8 cellular contexts compared by ENCODE assay signal in the genomic region with DNA sequence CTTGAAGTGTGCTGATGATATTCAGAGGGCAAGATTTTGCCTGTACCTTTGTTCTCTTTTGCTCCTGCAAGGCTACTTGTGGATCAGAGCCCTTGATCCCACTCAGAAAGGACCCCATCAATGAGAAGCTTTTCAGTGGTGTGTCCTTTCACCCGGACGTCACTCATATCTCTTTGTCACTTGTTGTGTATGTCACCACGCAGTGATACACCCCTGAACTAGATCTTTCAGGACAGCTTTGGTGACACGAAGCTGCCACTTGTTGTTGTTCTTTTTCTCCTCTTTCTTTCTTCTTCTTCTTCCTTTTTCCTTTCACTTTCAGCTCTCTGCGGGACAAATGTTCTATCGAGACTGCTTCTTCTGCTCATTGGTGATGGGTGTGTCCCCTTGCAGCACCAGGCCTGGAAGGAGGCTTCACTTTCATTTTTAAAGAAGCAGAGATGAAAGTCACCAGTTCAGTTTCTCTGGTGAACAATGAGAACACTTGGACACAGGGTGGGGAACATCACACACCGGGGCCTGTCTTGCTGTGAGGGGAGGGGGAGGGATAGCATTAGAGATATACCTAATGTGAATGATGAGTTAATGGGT.
DNase-seq lines count a peak whose midpoint lies in the region; ATAC-seq and TF ChIP-seq lines count a peak whose summit lies in the region.

No MANE protein-coding gene starts in this region.

- H3K27me3 Mint-ChIP-seq in WTC11 (ENCODE audit: low read depth), result no peaks in the 10 kb centered on the region

- no peak overlapping the region for H2AFZ ChIP-seq in mammary epithelial cell (ENCODE audit: low read depth, low read length)

- POLR2A ChIA-PET in GM10248 (lab: Yijun Ruan, JAX), result no interaction called here
- POLR2A ChIA-PET in WTC11 (lab: Charles Lee), result no interaction called here

- no peak overlapping the region for H3K4me3 Mint-ChIP-seq in WTC11

- dilution Hi-C loops in mammary epithelial cell (cut with HindIII; ENCODE audit: low sequenced_read_pairs), result loop anchor here (25.0 kb wide), 1 partner anchor 175 kb away; a partner anchor contains a TSS

- intact Hi-C loops in mammary epithelial cell (cut with micrococcal nuclease), result loop anchor here (1.0 to 10.0 kb wide), 3 partner anchors 65 to 250 kb away; a partner anchor contains a TSS

- H3K27me3 ChIP-seq in mammary epithelial cell (ENCODE audit: insufficient read depth, low read length), result no peaks in the 10 kb centered on the region

- no peak overlapping the region; the same call in 1 of the 2 replicates for H3K27ac Mint-ChIP-seq in WTC11

- in situ Hi-C loops in KBM-7 (cut with MboI; ENCODE audit: low pct_unique_long_range_greater_than_20kb, low sequenced_read_pairs), result no loop called here
- in situ Hi-C loops in mammary epithelial cell (cut with MboI; ENCODE audit: low sequenced_read_pairs in 2 of 2), result loop anchor here (25.0 kb wide), 2 partner anchors 150 to 175 kb away; a partner anchor contains a TSS

- peaks cover 3% of the 10 kb centered on the region for H3K36me3 ChIP-seq in mammary epithelial cell (ENCODE audit: insufficient read depth, low read length)

- peaks cover 10% of the 10 kb centered on the region for H3K4me1 ChIP-seq in mammary epithelial cell (ENCODE audit: insufficient read depth, low read length)

- 44% methylated on average over 6 of the region's 7 CpGs for WGBS in mammary epithelial cell (ENCODE audit: low coverage, missing lambda C conversion rate)

- no peaks in the 10 kb centered on the region for H3K9me3 ChIP-seq in mammary epithelial cell (replicated peaks; ENCODE audit: insufficient read depth, low read length)

- peak overlapping the region; percentile 59 for H3K4me2 ChIP-seq in mammary epithelial cell (ENCODE audit: insufficient read depth, low read depth, low read length)

- ATAC-seq in GM21447 (IDR thresholded peaks at IDR 0.05; ENCODE audit: unreplicated experiment) (peak; percentile 96), WTC11 (no peak)

- H3K9me3 Mint-ChIP-seq in WTC11, result no peaks in the 10 kb centered on the region

- H3K4me1 Mint-ChIP-seq in WTC11, result peaks cover 27% of the 10 kb centered on the region

- no TSS peak for BruUV-seq in mammary epithelial cell (replicated peaks; lab: Mats Ljungman, UMichigan)

- H3K79me2 ChIP-seq in mammary epithelial cell (ENCODE audit: insufficient read depth, low read length), result no peaks in the 10 kb centered on the region

- no peak for TF ChIP-seq CTCF in GM10248 (IDR thresholded peaks at IDR 0.05; ENCODE audit: control extremely low read depth, extremely low read depth, low read depth, missing control alignments)
- no peak for TF ChIP-seq CTCF in mammary epithelial cell (conservative IDR thresholded peaks at IDR 0.05 in 1 of 2, IDR thresholded peaks at IDR 0.05 in 1 of 2; ENCODE audit: extremely low read depth in 1 of 2, insufficient read depth in 1 of 2, low read depth in 1 of 2, low read length in 2 of 2)
- no peak for TF ChIP-seq CTCF in WTC11 (IDR thresholded peaks at IDR 0.05)

- CTCF ChIA-PET in GM10248 (lab: Yijun Ruan, JAX), result no interaction called here
- CTCF ChIA-PET in mammary epithelial cell (lab: Charles Lee; ENCODE audit: low non-redundant PET), result no interaction called here
- CTCF ChIA-PET in WTC11 (lab: Charles Lee), result no interaction called here

- no peak overlapping the region for H3K9ac ChIP-seq in mammary epithelial cell (ENCODE audit: insufficient read depth, low read length)

- no peaks in the 10 kb centered on the region for H4K20me1 ChIP-seq in mammary epithelial cell (ENCODE audit: insufficient read depth, low read length)

- no peak overlapping the region for H3K4me3 ChIP-seq in mammary epithelial cell (replicated peaks in 1 of 3; ENCODE audit: insufficient read depth in 1 of 3, low read depth in 2 of 3, low read length in 3 of 3)

- H3K27ac ChIP-seq in mammary epithelial cell (ENCODE audit: insufficient read depth, low read depth, low read length), result peak overlapping the region; percentile 77

- peaks cover 3% of the 10 kb centered on the region; the same call in 1 of the 2 replicates for H3K36me3 Mint-ChIP-seq in WTC11

- peak; percentile 42 for DNase-seq in GM10248 (ENCODE audit: extremely low spot score)
- peak; percentile 45 for DNase-seq in KBM-7
- no peak for DNase-seq in mammary epithelial cell
- peak; percentile 1 for DNase-seq in renal cortical epithelial cell (ENCODE audit: low read depth)
- DNase-seq in NCI-H1694 treated with DMSO at 0.1 percent for 48 hours (lab: John Stamatoyannopoulos, UW), result no peak
- DNase-seq in globus pallidus (ENCODE audit: low spot score), result no peak
- no peak for DNase-seq in WTC11 (ENCODE audit: low spot score)

TF ChIP-seq in WTC11, 78 proteins besides CTCF, POLR2A, EP300 and RAD21:
- TF ChIP-seq, protein P1, sequence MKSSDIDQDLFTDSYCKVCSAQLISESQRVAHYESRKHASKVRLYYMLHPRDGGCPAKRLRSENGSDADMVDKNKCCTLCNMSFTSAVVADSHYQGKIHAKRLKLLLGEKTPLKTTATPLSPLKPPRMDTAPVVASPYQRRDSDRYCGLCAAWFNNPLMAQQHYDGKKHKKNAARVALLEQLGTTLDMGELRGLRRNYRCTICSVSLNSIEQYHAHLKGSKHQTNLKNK (CRISPR knock-in tag; IDR thresholded peaks at IDR 0.05), result no peak
- TF ChIP-seq, protein P2, sequence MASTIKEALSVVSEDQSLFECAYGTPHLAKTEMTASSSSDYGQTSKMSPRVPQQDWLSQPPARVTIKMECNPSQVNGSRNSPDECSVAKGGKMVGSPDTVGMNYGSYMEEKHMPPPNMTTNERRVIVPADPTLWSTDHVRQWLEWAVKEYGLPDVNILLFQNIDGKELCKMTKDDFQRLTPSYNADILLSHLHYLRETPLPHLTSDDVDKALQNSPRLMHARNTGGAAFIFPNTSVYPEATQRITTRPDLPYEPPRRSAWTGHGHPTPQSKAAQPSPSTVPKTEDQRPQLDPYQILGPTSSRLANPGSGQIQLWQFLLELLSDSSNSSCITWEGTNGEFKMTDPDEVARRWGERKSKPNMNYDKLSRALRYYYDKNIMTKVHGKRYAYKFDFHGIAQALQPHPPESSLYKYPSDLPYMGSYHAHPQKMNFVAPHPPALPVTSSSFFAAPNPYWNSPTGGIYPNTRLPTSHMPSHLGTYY (CRISPR knock-in tag; IDR thresholded peaks at IDR 0.05), result no peak
- TF ChIP-seq SMAD3 (CRISPR knock-in tag; IDR thresholded peaks at IDR 0.05; ENCODE audit: borderline replicate concordance), result no peak
- TF ChIP-seq TCF7 (CRISPR knock-in tag; IDR thresholded peaks at IDR 0.05; ENCODE audit: low read depth), result no peak
- TF ChIP-seq JAZF1 (CRISPR knock-in tag; IDR thresholded peaks at IDR 0.05), result no peak

Comparison
In these comparisons a context has a peak if more than half of its experiments do, and no peak if none do; other contexts are left out.
1. DNase-seq: peak in GM10248 (single experiment), KBM-7 (single experiment) and renal cortical epithelial cell (single experiment); none in mammary epithelial cell (single experiment), NCI-H1694 treated with DMSO at 0.1 percent for 48 hours (single experiment), globus pallidus (single experiment) and WTC11 (single experiment).